In genomic region chr2:8656160-8656641, GRCh38 we compare ENCODE assay signal across 17 cellular contexts. TPM values are rescaled to one million over a fixed set of nuclear protein-coding genes. Genes with fewer than 3 reads are reported as not detected.
DNase-seq lines count a peak whose midpoint lies in the region; ATAC-seq and FAIRE-seq lines count a peak whose summit lies in the region.
"Had no signal": no experiment of that assay in that cellular context is flagged by ENCODE, and none has a peak within 500 bp of the region (broad histone marks: within the 10 kb centered on the region; RNA-seq: fewer than 3 reads in every experiment).

No MANE protein-coding gene starts in this region.

- H3K9me3 Mint-ChIP-seq in naive thymus-derived CD8-positive, alpha-beta T cell, result peaks cover 0 to 1% (median 0%) of the 10 kb centered on the region in 9 donors
- H3K9me3 Mint-ChIP-seq: stimulated activated effector memory CD8-positive, alpha-beta T cell treated with anti-CD3 and anti-CD28 coated beads, Interleukin-12 subunit alpha, Interleukin-12 subunit beta, amount 100 ng/mL, for 72 hours; WTC11 had no signal

- H3K27me3 Mint-ChIP-seq in naive thymus-derived CD8-positive, alpha-beta T cell, result peaks cover 13 to 65% (median 33%) of the 10 kb centered on the region in 5 donors

- peaks cover 4 to 15% (median 12%) of the 10 kb centered on the region in 4 donors for H3K4me1 Mint-ChIP-seq in naive thymus-derived CD8-positive, alpha-beta T cell
- H3K4me1 Mint-ChIP-seq: WTC11 had no signal

- peak; percentile 72 for FAIRE-seq in RCC 7860 (lab: Jason Lieb, UNC)
- FAIRE-seq: colon, G401.6 had no signal

- no peak overlapping the region for H3K4me3 Mint-ChIP-seq in naive thymus-derived CD8-positive, alpha-beta T cell
- H3K4me3 Mint-ChIP-seq: stimulated activated effector memory CD8-positive, alpha-beta T cell treated with anti-CD3 and anti-CD28 coated beads, Interleukin-12 subunit alpha, Interleukin-12 subunit beta, amount 100 ng/mL, for 72 hours; WTC11 had no signal

- POLR2A ChIA-PET in naive thymus-derived CD8-positive, alpha-beta T cell (lab: Charles Lee), result interaction anchor here (1.2 kb wide), 1 partner anchor 26 kb away, joined by 3 read pairs; the partner anchor contains the start of gene ID2

- no peak overlapping the region for H3K27ac Mint-ChIP-seq in naive thymus-derived CD8-positive, alpha-beta T cell
- H3K27ac Mint-ChIP-seq: stimulated activated effector memory CD8-positive, alpha-beta T cell treated with anti-CD3 and anti-CD28 coated beads, Interleukin-12 subunit alpha, Interleukin-12 subunit beta, amount 100 ng/mL, for 72 hours; WTC11 had no signal

- ATAC-seq in naive thymus-derived CD8-positive, alpha-beta T cell, result no peak
- ATAC-seq: stimulated activated effector memory CD8-positive, alpha-beta T cell treated with anti-CD3 and anti-CD28 coated beads, Interleukin-12 subunit alpha, Interleukin-12 subunit beta, amount 100 ng/mL, for 72 hours; WTC11 had no signal

- DNase-seq in activated effector memory CD4-positive, alpha-beta T cell treated with anti-CD3 and anti-CD28 coated beads, Interleukin-2, amount 50 U/mL, for 16 hours, result peak; percentile 10
- no peak for DNase-seq in activated effector memory CD4-positive, alpha-beta T cell treated with Interleukin-2 at 50 U/mL for 16 hours
- DNase-seq in RCC 7860 (ENCODE audit: low spot score) (peak; percentile 36), fibroblast of peridontal ligament (ENCODE audit: extremely low read depth) (peak; percentile 89), SIG-M5 treated with dmso at 0.1 percent for 504 hours (lab: John Stamatoyannopoulos, UW; ENCODE audit: unreplicated experiment) (no peak), MV-4-11 (lab: John Stamatoyannopoulos, UW) (no peak)
- no peak for DNase-seq in stimulated activated CD4-positive, alpha-beta T cell treated with anti-CD3 and anti-CD28 coated beads, Interleukin-4, amount 100 ng/mL, for 24 hours
- DNase-seq in naive thymus-derived CD8-positive, alpha-beta T cell, result no peak
- DNase-seq: activated naive CD4-positive, alpha-beta T cell treated with anti-CD3 and anti-CD28 coated beads, Interleukin-2, amount 50 U/mL, for 16 hours; esophagus squamous epithelium; HCEC 1CT; NCI-H1105 treated with DMSO at 0.1 percent for 48 hours; stimulated activated CD4-positive, alpha-beta T cell treated with anti-CD3 and anti-CD28 coated beads, Interleukin-1b, Interleukin-23, amount 100 ng/mL, for 48 hours had no signal

- H3K36me3 Mint-ChIP-seq in naive thymus-derived CD8-positive, alpha-beta T cell, result peaks cover 0 to 1% (median 0%) of the 10 kb centered on the region in 3 donors
- H3K36me3 Mint-ChIP-seq: stimulated activated effector memory CD8-positive, alpha-beta T cell treated with anti-CD3 and anti-CD28 coated beads, Interleukin-12 subunit alpha, Interleukin-12 subunit beta, amount 100 ng/mL, for 72 hours; WTC11 had no signal

RNA-seq across cellular contexts. Expression of gene ID2, which starts 25.7 kb away (rescaled TPM):
- 10 to 100 TPM; 67.1 to 67.6 TPM for total RNA-seq in naive thymus-derived CD8-positive, alpha-beta T cell
- 100 to 1,000 TPM; 368 to 630 (median 479) TPM for polyA plus RNA-seq in naive thymus-derived CD8-positive, alpha-beta T cell

Comparison
In these comparisons a context has a peak if more than half of its experiments do, and no peak if none do; other contexts are left out.
1. DNase-seq: peak in activated effector memory CD4-positive, alpha-beta T cell treated with anti-CD3 and anti-CD28 coated beads, Interleukin-2, amount 50 U/mL, for 16 hours (single experiment), RCC 7860 (single experiment) and fibroblast of peridontal ligament (single experiment); none in activated effector memory CD4-positive, alpha-beta T cell treated with Interleukin-2 at 50 U/mL for 16 hours (single experiment), SIG-M5 treated with dmso at 0.1 percent for 504 hours (single experiment), stimulated activated CD4-positive, alpha-beta T cell treated with anti-CD3 and anti-CD28 coated beads, Interleukin-4, amount 100 ng/mL, for 24 hours (single experiment), naive thymus-derived CD8-positive, alpha-beta T cell (0 of 10) and MV-4-11 (single experiment).